13 cellular contexts compared by ENCODE assay signal in the genomic region with DNA sequence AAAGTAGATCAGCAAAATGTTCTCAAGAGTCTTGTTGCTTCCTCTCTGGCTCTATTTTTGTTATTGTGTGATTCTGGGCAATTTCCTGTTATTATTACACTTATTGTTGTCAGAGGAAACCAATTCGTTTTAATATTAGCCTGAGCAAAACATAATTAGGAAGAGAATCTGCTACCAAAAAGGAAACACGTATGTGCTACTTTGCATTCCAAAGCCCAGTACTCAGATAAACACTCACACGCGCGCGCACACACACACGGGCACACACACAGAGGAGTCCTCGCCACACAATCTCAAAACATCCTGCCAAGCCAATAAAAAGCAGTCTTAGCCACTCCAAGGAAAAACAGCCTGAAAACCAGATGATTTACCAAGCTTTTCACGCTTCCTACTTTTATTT.
DNase-seq lines count a peak whose midpoint lies in the region; ATAC-seq, FAIRE-seq and TF ChIP-seq lines count a peak whose summit lies in the region.
"Had no signal": no experiment of that assay in that cellular context is flagged by ENCODE, and none has a peak within 500 bp of the region (broad histone marks: within the 10 kb centered on the region; RNA-seq: fewer than 3 reads in every experiment).

No MANE protein-coding gene starts in this region.

- peak; percentile 26 for DNase-seq in GM04504 (ENCODE audit: low read depth)
- DNase-seq in dorsolateral prefrontal cortex: no peak
- DNase-seq in kidney: peak; percentile 71
- no peak for DNase-seq in ureter (ENCODE audit: low spot score)
- DNase-seq in NCI-H2107 (lab: John Stamatoyannopoulos, UW): no peak
- DNase-seq in OCI-M2 (lab: John Stamatoyannopoulos, UW; ENCODE audit: unreplicated experiment): no peak
- DNase-seq: C1 segment of cervical spinal cord; effector CD8-positive, alpha-beta T cell; NCI-H2081 treated with DMSO at 0.1 percent for 48 hours had no signal

- H3K27ac ChIP-seq in dorsolateral prefrontal cortex (peak overlapping the region in 50 of 59 donors; percentile 1 to 90 (median 62)), kidney (ENCODE audit: low read depth in 2 of 2, low read length in 2 of 2) (peak overlapping the region in 1 of 2 donors; percentile 74), subcutaneous abdominal adipose tissue (ENCODE audit: low read depth, low read length) (peak overlapping the region; percentile 43)
- H3K27ac ChIP-seq: SK-N-MC had no signal

- H3K36me3 ChIP-seq in kidney (ENCODE audit: control insufficient read depth in 1 of 2, insufficient read depth in 2 of 2, low read length in 2 of 2) (no peaks in the 10 kb centered on the region), subcutaneous abdominal adipose tissue (ENCODE audit: control insufficient read depth in 5 of 5, insufficient read depth in 5 of 5, low read length in 5 of 5) (no peaks in the 10 kb centered on the region)

- no peak overlapping the region for H3K9ac ChIP-seq in kidney (ENCODE audit: low read length in 2 of 2)
- H3K9ac ChIP-seq in subcutaneous abdominal adipose tissue (ENCODE audit: low read length in 5 of 5): no peak overlapping the region

- H3K27me3 ChIP-seq in dorsolateral prefrontal cortex: no peaks in the 10 kb centered on the region
- H3K27me3 ChIP-seq in subcutaneous abdominal adipose tissue (ENCODE audit: control insufficient read depth in 5 of 5, insufficient read depth in 4 of 5, low read length in 5 of 5): no peaks in the 10 kb centered on the region

- TF ChIP-seq CTCF in dorsolateral prefrontal cortex (IDR thresholded peaks at IDR 0.05 in 54 of 56, conservative IDR thresholded peaks at IDR 0.05 in 2 of 56; ENCODE audit: low read depth in 1 of 56, partially characterized antibody in 56 of 56) (no peak), kidney (IDR thresholded peaks at IDR 0.05; ENCODE audit: borderline replicate concordance, extremely low read depth, insufficient read depth) (no peak)

- no peak for FAIRE-seq in kidney (lab: Jason Lieb, UNC)

- intact Hi-C loops in dorsolateral prefrontal cortex (cut with DNase I) (no loop called here), kidney (cut with DNase I) (no loop called here)

- H3K4me3 ChIP-seq in dorsolateral prefrontal cortex: no peak overlapping the region
- no peak overlapping the region for H3K4me3 ChIP-seq in kidney (ENCODE audit: low read length in 2 of 2)
- H3K4me3 ChIP-seq in subcutaneous abdominal adipose tissue (ENCODE audit: low read depth in 1 of 5, low read length in 5 of 5): no peak overlapping the region
- H3K4me3 ChIP-seq: SK-N-MC had no signal

- ATAC-seq in GM21381 (IDR thresholded peaks at IDR 0.05; ENCODE audit: unreplicated experiment): no peak
- ATAC-seq: HCT116 had no signal

- H3K9me3 ChIP-seq in kidney (ENCODE audit: control insufficient read depth in 1 of 2, low read length in 2 of 2): no peaks in the 10 kb centered on the region
- no peaks in the 10 kb centered on the region for H3K9me3 ChIP-seq in subcutaneous abdominal adipose tissue (ENCODE audit: control insufficient read depth in 5 of 5, low read length in 5 of 5)

- no peaks in the 10 kb centered on the region for H3K4me1 ChIP-seq in kidney (ENCODE audit: control insufficient read depth in 1 of 2, insufficient read depth in 1 of 2, low read depth in 1 of 2, low read length in 2 of 2)
- H3K4me1 ChIP-seq in subcutaneous abdominal adipose tissue (ENCODE audit: control insufficient read depth in 5 of 5, insufficient read depth in 5 of 5, low read length in 5 of 5): peaks cover 7 to 61% (median 22%) of the 10 kb centered on the region in 5 donors

Comparison
In these comparisons a context has a peak if more than half of its experiments do, and no peak if none do; other contexts are left out.
1. DNase-seq: peak in GM04504 (single experiment) and kidney (single experiment); none in dorsolateral prefrontal cortex (0 of 10), ureter (single experiment), NCI-H2107 (single experiment) and OCI-M2 (single experiment).